ENCODE assay signal across 18 cellular contexts in the genomic region with DNA sequence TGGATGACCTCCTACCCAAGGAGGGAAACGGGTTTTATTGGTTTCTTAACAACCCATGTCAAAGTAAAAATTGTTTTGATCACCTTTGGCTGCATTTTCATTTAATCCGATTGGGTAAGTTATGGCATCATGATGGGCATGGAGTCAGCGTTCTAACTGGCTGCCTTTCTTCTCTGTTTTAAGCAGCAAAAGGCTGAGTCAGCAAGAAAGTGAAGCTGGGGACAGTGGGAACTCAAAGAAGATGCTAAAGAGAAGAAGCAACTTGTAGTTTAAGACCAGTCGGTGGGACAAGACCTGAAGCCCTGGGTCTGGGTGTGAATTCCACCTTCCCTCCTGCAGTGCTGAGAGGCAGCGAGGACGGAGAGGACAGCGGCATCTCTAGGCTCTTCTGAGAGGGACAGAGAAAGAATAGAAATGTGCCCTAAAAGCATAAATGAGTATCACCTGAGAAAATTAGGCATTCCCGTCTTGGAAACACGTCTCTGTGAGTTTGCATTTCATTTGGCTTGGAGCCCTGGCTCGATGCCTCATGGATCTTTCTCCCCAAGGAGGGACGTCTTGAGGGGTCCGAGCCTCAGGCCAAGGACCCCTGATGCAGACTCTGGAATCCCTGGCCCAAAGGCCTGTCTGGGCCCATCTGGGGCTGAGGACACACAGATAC.
DNase-seq lines count a peak whose midpoint lies in the region; ATAC-seq, FAIRE-seq and TF ChIP-seq lines count a peak whose summit lies in the region.
"Had no signal": no experiment of that assay in that cellular context is flagged by ENCODE, and none has a peak within 500 bp of the region (broad histone marks: within the 10 kb centered on the region; RNA-seq: fewer than 3 reads in every experiment).

No MANE protein-coding gene starts in this region.

- WGBS in mammary epithelial cell (ENCODE audit: low coverage, missing lambda C conversion rate), result 79% methylated on average over 9 of the region's 12 CpGs
- 80% methylated on average over 12 of the region's 12 CpGs; no CpG with 5 or more reads in 1 of the 2 experiments for WGBS in H1 (ENCODE audit: extremely low coverage in 1 of 2, insufficient coverage in 1 of 2, insufficient read length in 1 of 2, insufficient replicate concordance in 2 of 2, low coverage in 1 of 2, low lambda C conversion rate in 2 of 2, missing lambda C conversion rate in 1 of 2), 2 experiments
- 69 to 83% (median 80%) methylated on average over 12 of the region's 12 CpGs for WGBS in ovary, 3 donors

- no peaks in the 10 kb centered on the region for H3K23me2 ChIP-seq in H1 (ENCODE audit: low read depth, low read length)

- H2AK5ac ChIP-seq in H1 (ENCODE audit: low read depth, low read length), result no peak overlapping the region

- TF ChIP-seq POLR2A in H1 (IDR thresholded peaks at IDR 0.05; ENCODE audit: control extremely low read depth in 1 of 2, low read depth in 2 of 2, low read length in 2 of 2) (no peak), ovary (IDR thresholded peaks at IDR 0.05) (no peak)

- dilution Hi-C loops in mammary epithelial cell (cut with HindIII; ENCODE audit: low sequenced_read_pairs), result loop anchor here (5.0 kb wide), 1 partner anchor 39 kb away; no protein-coding TSS in a partner anchor

- H4K20me1 ChIP-seq in mammary epithelial cell (ENCODE audit: insufficient read depth, low read length) (no peaks in the 10 kb centered on the region), PC-3 (ENCODE audit: low read length) (no peaks in the 10 kb centered on the region), H1 (replicated peaks in 1 of 2; ENCODE audit: control insufficient read depth in 1 of 2, insufficient read depth in 2 of 2, low read length in 2 of 2) (peaks cover 0 to 12% of the 10 kb centered on the region in 2 experiments)

- no peak overlapping the region for H3K14ac ChIP-seq in H1 (ENCODE audit: insufficient read length)

- H3K9ac ChIP-seq in mammary epithelial cell (ENCODE audit: insufficient read depth, low read length) (no peak overlapping the region), PC-3 (ENCODE audit: low read length) (no peak overlapping the region), H1 (replicated peaks in 1 of 4; ENCODE audit: extremely low read depth in 1 of 4, low read depth in 3 of 4, low read length in 3 of 4) (no peak overlapping the region)
- H3K9ac ChIP-seq: BLaER1, GM23248 had no signal

- no peaks in the 10 kb centered on the region for H3K27me3 Mint-ChIP-seq in MCF 10A (ENCODE audit: insufficient read depth, unreplicated experiment)
- H3K27me3 Mint-ChIP-seq: CD4-positive, alpha-beta memory T cell had no signal

- H3K56ac ChIP-seq in H1 (replicated peaks; ENCODE audit: insufficient read length, low read depth, low read length), result no peak overlapping the region

- ATAC-seq in PC-3, result no peak

- H3K4me3 ChIP-seq in mammary epithelial cell (replicated peaks in 1 of 3; ENCODE audit: insufficient read depth in 1 of 3, low read depth in 2 of 3, low read length in 3 of 3) (no peak overlapping the region), PC-3 (ENCODE audit: low read length) (no peak overlapping the region), H1 (ENCODE audit: extremely low read depth in 1 of 4, insufficient read depth in 2 of 4, low read depth in 3 of 4, low read length in 4 of 4) (no peak overlapping the region), ovary (no peak overlapping the region)
- H3K4me3 ChIP-seq: BLaER1, GM23248 had no signal

- CTCF ChIA-PET in mammary epithelial cell (lab: Charles Lee; ENCODE audit: low non-redundant PET) (no interaction called here), MCF 10A (lab: Yijun Ruan, JAX) (interaction anchor here (1.0 kb wide), 1 partner anchor 13 kb away, joined by 3 read pairs; no protein-coding TSS in a partner anchor), PC-3 (lab: Charles Lee) (no interaction called here), H1 (lab: Charles Lee; ENCODE audit: partially characterized antibody) (interaction anchor here (1.5 to 2.2 kb wide), 3 partner anchors 10 to 169 kb away, joined by 3 to 9 read pairs (median 3); no protein-coding TSS in a partner anchor)

- TF ChIP-seq RAD21 in H1 (IDR thresholded peaks at IDR 0.05 in 1 of 2, conservative IDR thresholded peaks at IDR 0.05 in 1 of 2; ENCODE audit: low read depth in 2 of 2, low read length in 2 of 2), result no peak

- no peak overlapping the region for H3K4me2 ChIP-seq in mammary epithelial cell (ENCODE audit: insufficient read depth, low read depth, low read length)
- no peak overlapping the region for H3K4me2 ChIP-seq in PC-3 (ENCODE audit: low read length)
- H3K4me2 ChIP-seq in H1 (ENCODE audit: insufficient read depth in 1 of 2, low read depth in 2 of 2, low read length in 2 of 2), result no peak overlapping the region
- H3K4me2 ChIP-seq: BLaER1 had no signal

- H3K27ac Mint-ChIP-seq in MCF 10A (ENCODE audit: low read depth, unreplicated experiment), result no peak overlapping the region
- H3K27ac Mint-ChIP-seq: CD4-positive, alpha-beta memory T cell had no signal

- DNase-seq in mammary epithelial cell (no peak), MCF 10A (ENCODE audit: unreplicated experiment) (no peak), PC-3 (no peak), H1 (ENCODE audit: low read depth in 1 of 2, low spot score in 2 of 2) (no peak), posterior vena cava (ENCODE audit: low spot score) (peak; percentile 58), ovary (no peak), GM03348 (ENCODE audit: low spot score) (no peak)
- DNase-seq: Calu3; CD4-positive, alpha-beta memory T cell; DMS79 treated with DMSO at 0.1 percent for 48 hours; GF-D8; GM23248; HCEC 1CT had no signal

- no peak overlapping the region for H3K4ac ChIP-seq in H1 (replicated peaks; ENCODE audit: insufficient read length, low read depth, low read length)

- no peaks in the 10 kb centered on the region for H3K4me1 Mint-ChIP-seq in MCF 10A (ENCODE audit: insufficient read depth, unreplicated experiment)
- H3K4me1 Mint-ChIP-seq: CD14-positive monocyte; CD4-positive, alpha-beta memory T cell had no signal

- H3K27me3 ChIP-seq in mammary epithelial cell (ENCODE audit: insufficient read depth, low read length), result no peaks in the 10 kb centered on the region
- H3K27me3 ChIP-seq in PC-3 (ENCODE audit: low read length), result no peaks in the 10 kb centered on the region
- H3K27me3 ChIP-seq in H1 (replicated peaks in 1 of 4; ENCODE audit: control insufficient read depth in 3 of 4, extremely low read depth in 1 of 4, insufficient read depth in 3 of 4, low read length in 3 of 4), result no peaks in the 10 kb centered on the region; a peak in 1 of 7 replicates
- no peaks in the 10 kb centered on the region for H3K27me3 ChIP-seq in ovary
- H3K27me3 ChIP-seq: BLaER1 had no signal

- H3K36me3 ChIP-seq in mammary epithelial cell (ENCODE audit: insufficient read depth, low read length) (peaks cover 39% of the 10 kb centered on the region), PC-3 (ENCODE audit: low read depth, low read length) (peaks cover 11% of the 10 kb centered on the region; the same call in 1 of the 2 replicates), H1 (ENCODE audit: control insufficient read depth in 2 of 4, insufficient read depth in 4 of 4, low read length in 3 of 4) (peaks cover 2 to 23% (median 9%) of the 10 kb centered on the region in 4 experiments; a peak in 5 of 8 replicates), ovary (peaks cover 9% of the 10 kb centered on the region)

- BruUV-seq in mammary epithelial cell (replicated peaks; lab: Mats Ljungman, UMichigan) (TSS peak; percentile 13), MCF 10A (replicated peaks; lab: Mats Ljungman, UMichigan) (no TSS peak), PC-3 (replicated peaks; lab: Mats Ljungman, UMichigan) (TSS peak; percentile 15)

- H4K8ac ChIP-seq in H1 (ENCODE audit: extremely low read depth, insufficient read depth, low read length), result no peak overlapping the region

- TF ChIP-seq EP300 in H1 (IDR thresholded peaks at IDR 0.05; ENCODE audit: borderline replicate concordance in 1 of 2, low read depth in 2 of 2, low read length in 2 of 2) (no peak), ovary (IDR thresholded peaks at IDR 0.05) (no peak)

- H3K18ac ChIP-seq in H1 (ENCODE audit: extremely low read depth, low read length), result no peak overlapping the region

- no peak overlapping the region for H2BK12ac ChIP-seq in H1 (ENCODE audit: low read depth, low read length)

- intact Hi-C loops in mammary epithelial cell (cut with micrococcal nuclease) (no loop called here), MCF 10A (cut with micrococcal nuclease) (no loop called here), PC-3 (cut with micrococcal nuclease) (loop anchor here (5.0 kb wide), 1 partner anchor 1319 kb away; no protein-coding TSS in a partner anchor), posterior vena cava (cut with DNase I) (loop anchor here in 1 of 2 donors (10.0 kb wide), 1 partner anchor 816 kb away; no protein-coding TSS in a partner anchor), ovary (cut with DNase I) (loop anchor here in 2 of 4 donors (10.0 kb wide), 1 partner anchor 756 kb away; a partner anchor contains a TSS)

- no peak overlapping the region for H3K27ac ChIP-seq in mammary epithelial cell (ENCODE audit: insufficient read depth, low read depth, low read length)
- H3K27ac ChIP-seq in PC-3 (ENCODE audit: low read length), result no peak overlapping the region
- no peak overlapping the region for H3K27ac ChIP-seq in H1 (ENCODE audit: low read depth, low read length)
- no peak overlapping the region for H3K27ac ChIP-seq in ovary
- H3K27ac ChIP-seq: 22Rv1, GM23248 had no signal

- no peaks in the 10 kb centered on the region for H3K9me2 ChIP-seq in PC-3 (replicated peaks; ENCODE audit: low read length)

- no peak overlapping the region for H2BK15ac ChIP-seq in H1 (ENCODE audit: low read length)

- H3K23ac ChIP-seq in H1 (ENCODE audit: insufficient read length), result no peak overlapping the region

- in situ Hi-C loops in mammary epithelial cell (cut with MboI; ENCODE audit: low sequenced_read_pairs in 2 of 2), result loop anchor here in 1 of 2 donors (10.0 kb wide), 1 partner anchor 766 kb away; no protein-coding TSS in a partner anchor

- H4K91ac ChIP-seq in H1 (replicated peaks; ENCODE audit: insufficient read length, low read length), result no peak overlapping the region

- H3K9me3 Mint-ChIP-seq in MCF 10A (ENCODE audit: unreplicated experiment), result no peaks in the 10 kb centered on the region

- H3K4me1 ChIP-seq in mammary epithelial cell (ENCODE audit: insufficient read depth, low read length) (no peaks in the 10 kb centered on the region), PC-3 (ENCODE audit: insufficient read depth, low read length) (no peaks in the 10 kb centered on the region), H1 (replicated peaks in 1 of 4; ENCODE audit: control insufficient read depth in 3 of 4, insufficient read depth in 4 of 4, low read length in 3 of 4) (no peaks in the 10 kb centered on the region), ovary (ENCODE audit: insufficient read depth) (no peaks in the 10 kb centered on the region)

- H2AFZ ChIP-seq in mammary epithelial cell (ENCODE audit: low read depth, low read length) (no peak overlapping the region), PC-3 (ENCODE audit: low read length) (no peak overlapping the region), H1 (ENCODE audit: low read length) (no peak overlapping the region)
- H2AFZ ChIP-seq: GM23248 had no signal

- H2BK120ac ChIP-seq in H1 (replicated peaks; ENCODE audit: low read depth, low read length), result no peak overlapping the region

- no peak overlapping the region for H3K4me3 Mint-ChIP-seq in MCF 10A (ENCODE audit: unreplicated experiment)
- H3K4me3 Mint-ChIP-seq: CD14-positive monocyte; CD4-positive, alpha-beta memory T cell had no signal

- H3K79me1 ChIP-seq in H1 (ENCODE audit: low read depth, low read length), result peaks cover 3% of the 10 kb centered on the region; the same call in 1 of the 2 replicates

- H3K36me3 Mint-ChIP-seq in MCF 10A (ENCODE audit: insufficient read depth, unreplicated experiment), result peaks cover 70% of the 10 kb centered on the region
- H3K36me3 Mint-ChIP-seq: CD14-positive monocyte; CD4-positive, alpha-beta memory T cell had no signal

- no peak overlapping the region for H2BK20ac ChIP-seq in H1 (ENCODE audit: low read length)

- H2BK5ac ChIP-seq in H1 (ENCODE audit: low read depth, low read length), result no peak overlapping the region

- H3F3A ChIP-seq in PC-3 (ENCODE audit: low read length, unreplicated experiment), result no peaks in the 10 kb centered on the region

- peaks cover 2% of the 10 kb centered on the region for H3K79me2 ChIP-seq in mammary epithelial cell (ENCODE audit: insufficient read depth, low read length)
- no peaks in the 10 kb centered on the region for H3K79me2 ChIP-seq in PC-3 (ENCODE audit: low read length)
- H3K79me2 ChIP-seq in H1 (ENCODE audit: control insufficient read depth in 1 of 2, insufficient read depth in 2 of 2, low read length in 2 of 2), result no peaks in the 10 kb centered on the region

- H4K5ac ChIP-seq in H1 (ENCODE audit: insufficient read length, low read depth, low read length), result no peak overlapping the region

- TF ChIP-seq CTCF in mammary epithelial cell (conservative IDR thresholded peaks at IDR 0.05 in 1 of 2, IDR thresholded peaks at IDR 0.05 in 1 of 2; ENCODE audit: extremely low read depth in 1 of 2, insufficient read depth in 1 of 2, low read depth in 1 of 2, low read length in 2 of 2) (no peak), MCF 10A (IDR thresholded peaks at IDR 0.05; ENCODE audit: unreplicated experiment) (no peak), PC-3 (conservative IDR thresholded peaks at IDR 0.05; ENCODE audit: low read depth, low read length) (no peak), H1 (IDR thresholded peaks at IDR 0.05; ENCODE audit: control extremely low read depth in 1 of 3, insufficient read depth in 1 of 3, low read depth in 1 of 3, low read length in 3 of 3) (no peak), ovary (IDR thresholded peaks at IDR 0.05) (no peak)

- H3K9me3 ChIP-seq in mammary epithelial cell (replicated peaks; ENCODE audit: insufficient read depth, low read length), result no peaks in the 10 kb centered on the region
- H3K9me3 ChIP-seq in PC-3 (ENCODE audit: low read length), result no peaks in the 10 kb centered on the region
- H3K9me3 ChIP-seq in H1 (ENCODE audit: insufficient read depth in 2 of 2, low read depth in 1 of 2, low read length in 1 of 2), result no peaks in the 10 kb centered on the region
- H3K9me3 ChIP-seq in ovary, result no peaks in the 10 kb centered on the region
- H3K9me3 ChIP-seq: BLaER1 had no signal

- POLR2A ChIA-PET in MCF 10A (lab: Yijun Ruan, JAX), result no interaction called here
- POLR2A ChIA-PET in PC-3 (lab: Charles Lee; ENCODE audit: unreplicated experiment), result no interaction called here
- POLR2A ChIA-PET in H1 (lab: Charles Lee; ENCODE audit: partially characterized antibody), result no interaction called here

- FAIRE-seq in H1 (lab: Jason Lieb, UNC), result no peak
- FAIRE-seq: GM12891, H54 had no signal

Comparison
In these comparisons a context has a peak if more than half of its experiments do, and no peak if none do; other contexts are left out.
1. CTCF ChIA-PET loops: an anchor here in MCF 10A (1.0 kb wide) and H1 (1.5 to 2.2 kb wide); none called in mammary epithelial cell and PC-3.